ENCODE assay signal across 9 cellular contexts in genomic region chr3:9769012-9769411, GRCh38. TPM values are rescaled to one million over a fixed set of nuclear protein-coding genes. Genes with fewer than 3 reads are reported as not detected.
DNase-seq lines count a peak whose midpoint lies in the region; ATAC-seq and TF ChIP-seq lines count a peak whose summit lies in the region.
"Had no signal": no experiment of that assay in that cellular context is flagged by ENCODE, and none has a peak within 500 bp of the region (broad histone marks: within the 10 kb centered on the region; RNA-seq: fewer than 3 reads in every experiment).

No MANE protein-coding gene starts in this region.

- no peaks in the 10 kb centered on the region for H3K9me3 ChIP-seq in HUES6 (ENCODE audit: control insufficient read depth, insufficient read depth, low read depth, low read length)
- no peaks in the 10 kb centered on the region for H3K9me3 ChIP-seq in adipocyte (ENCODE audit: control insufficient read depth, low read length)
- no peaks in the 10 kb centered on the region for H3K9me3 ChIP-seq in iPS-20b (ENCODE audit: insufficient read depth, low read depth, low read length)
- H3K9me3 ChIP-seq in spleen, result no peaks in the 10 kb centered on the region

- H3K27ac ChIP-seq in HUES6 (ENCODE audit: low read depth, low read length), result no peak overlapping the region
- no peak overlapping the region for H3K27ac ChIP-seq in iPS-20b (ENCODE audit: low read length)
- peak overlapping the region in 6 of 8 donors; percentile 69 to 85 (median 78) for H3K27ac ChIP-seq in spleen

- peaks cover 16% of the 10 kb centered on the region for H3K4me1 ChIP-seq in HUES6 (ENCODE audit: control insufficient read depth, insufficient read depth, low read length)
- H3K4me1 ChIP-seq in adipocyte (ENCODE audit: control insufficient read depth, insufficient read depth, low read length), result peaks cover 39% of the 10 kb centered on the region
- H3K4me1 ChIP-seq in iPS-20b (ENCODE audit: insufficient read depth, low read length), result 0 out of 2 replicates have a peak, but pooled peaks cover 3% of the 10 kb centered on the region
- peaks cover 6 to 56% (median 44%) of the 10 kb centered on the region in 6 donors for H3K4me1 ChIP-seq in spleen

- no peak for ATAC-seq in HG03025 (IDR thresholded peaks at IDR 0.05; ENCODE audit: low FRiP score, unreplicated experiment)
- ATAC-seq in GM18505 (IDR thresholded peaks at IDR 0.05; ENCODE audit: unreplicated experiment), result no peak
- no peak for ATAC-seq in GM18520 (IDR thresholded peaks at IDR 0.05; ENCODE audit: unreplicated experiment)

- DNase-seq in adipocyte (ENCODE audit: low read depth), result no peak
- DNase-seq in spleen, result no peak
- DNase-seq in T-helper 9 cell, result no peak
- DNase-seq: NCI-H1930 had no signal

- TF ChIP-seq POLR2A in spleen (IDR thresholded peaks at IDR 0.05) (no peak), GM18505 (IDR thresholded peaks at IDR 0.05; ENCODE audit: borderline replicate concordance, extremely low read depth, insufficient read depth, insufficient read length) (no peak)

- H3K27me3 ChIP-seq in HUES6 (ENCODE audit: control insufficient read depth, insufficient read depth, low read length) (peaks cover 11% of the 10 kb centered on the region), adipocyte (replicated peaks; ENCODE audit: control insufficient read depth, insufficient read depth, low read length) (no peaks in the 10 kb centered on the region), iPS-20b (ENCODE audit: insufficient read depth, low read length) (peaks cover 64% of the 10 kb centered on the region), spleen (replicated peaks in 1 of 7) (peaks cover 0 to 11% (median 0%) of the 10 kb centered on the region in 7 donors)

- intact Hi-C loops in spleen (cut with DNase I; ENCODE audit: low total_unique reads), result no loop called here

- H3K4me3 ChIP-seq in HUES6 (ENCODE audit: low read depth, low read length) (peak overlapping the region; percentile 71), adipocyte (ENCODE audit: low read length) (peak overlapping the region; percentile 91), iPS-20b (ENCODE audit: low read length) (peak overlapping the region; percentile 70), spleen (peak overlapping the region in 7 of 8 donors; percentile 35 to 71 (median 47))

- H3K9ac ChIP-seq in HUES6 (ENCODE audit: low read length) (no peak overlapping the region), adipocyte (ENCODE audit: low read length) (peak overlapping the region; percentile 93), iPS-20b (ENCODE audit: low read depth, low read length) (no peak overlapping the region)

- H3K36me3 ChIP-seq in HUES6 (ENCODE audit: control insufficient read depth, insufficient read depth, low read length) (no peaks in the 10 kb centered on the region), adipocyte (ENCODE audit: control insufficient read depth, insufficient read depth, low read length, severe bottlenecking) (peaks cover 18% of the 10 kb centered on the region), iPS-20b (ENCODE audit: insufficient read depth, low read depth, low read length) (no peaks in the 10 kb centered on the region), spleen (peaks cover 0 to 19% (median 0%) of the 10 kb centered on the region in 6 donors)

- no peak for TF ChIP-seq CTCF in spleen (IDR thresholded peaks at IDR 0.05 in 8 of 11, conservative IDR thresholded peaks at IDR 0.05 in 3 of 11)

- 80 to 86% (median 85%) methylated on average over 5 of the region's 5 CpGs for WGBS in spleen, 5 donors

RNA-seq across cellular contexts. Expression of gene CAMK1, which starts 0.7 kb away (rescaled TPM):
- total RNA-seq in spleen, result 10 to 100 TPM; 10.1 to 30.5 (median 22.6) TPM
- 10 to 100 TPM; 14.5 to 29.8 (median 28.2) TPM for polyA plus RNA-seq in spleen

RNA-seq across cellular contexts. Expression of gene OGG1, which starts 19.3 kb away (rescaled TPM):
- total RNA-seq in spleen, result 10 to 100 TPM; 22.0 to 34.5 (median 28.1) TPM
- polyA plus RNA-seq in spleen, result 10 to 100 TPM in 2 of 3 donors, 1 to 10 TPM in 1; 9.3 to 16.7 (median 15.9) TPM

RNA-seq across cellular contexts. Expression of gene TADA3, which starts 23.3 kb away (rescaled TPM):
- 10 to 100 TPM; 38.6 to 73.7 (median 51.4) TPM for total RNA-seq in spleen
- polyA plus RNA-seq in spleen, result 10 to 100 TPM; 33.6 to 48.3 (median 41.5) TPM

RNA-seq across cellular contexts. Expression of gene ARPC4, which starts 23.9 kb away (rescaled TPM):
- total RNA-seq in spleen, result 100 to 1,000 TPM; 156 to 238 (median 199) TPM
- polyA plus RNA-seq in spleen, result 100 to 1,000 TPM in 2 of 3 donors, 10 to 100 TPM in 1; 98.9 to 144 (median 125) TPM

RNA-seq across cellular contexts. Expression of gene BRPF1, which starts 37.5 kb away (rescaled TPM):
- 10 to 100 TPM; 24.9 to 31.9 (median 27.0) TPM for total RNA-seq in spleen
- polyA plus RNA-seq in spleen, result 1 to 10 TPM; 5.5 to 9.3 (median 6.4) TPM

Comparison
In these comparisons a context has a peak if more than half of its experiments do, and no peak if none do; other contexts are left out.
1. H3K27ac ChIP-seq: peak in spleen (6 of 8); none in HUES6 (single experiment) and iPS-20b (single experiment).
2. Peak in every context shown above with its lines, with median percentiles within 50 percentile points of each other: H3K4me3 ChIP-seq.